In genomic region chr19:7942981-7943443, GRCh38 we compare ENCODE assay signal across 8 cellular contexts. TPM values are rescaled to one million over a fixed set of nuclear protein-coding genes. Genes with fewer than 3 reads are reported as not detected.
DNase-seq lines count a peak whose midpoint lies in the region; ATAC-seq, FAIRE-seq and TF ChIP-seq lines count a peak whose summit lies in the region.

No MANE protein-coding gene starts in this region.

- H3K27me3 ChIP-seq in HUES64 (ENCODE audit: insufficient read depth, low read length) (no peaks in the 10 kb centered on the region), bronchial epithelial cell (ENCODE audit: control insufficient read depth, insufficient read depth, low read length) (no peaks in the 10 kb centered on the region)

- H3K9ac ChIP-seq in HUES64 (ENCODE audit: low read depth, low read length): peak overlapping the region; percentile 99

- DNase-seq in bronchial epithelial cell (ENCODE audit: low read depth) (no peak), NCI-H128 (lab: John Stamatoyannopoulos, UW; ENCODE audit: unreplicated experiment) (no peak)
- no peak for DNase-seq in stimulated activated CD4-positive, alpha-beta T cell treated with anti-CD3 and anti-CD28 coated beads, Interleukin-1b, Interleukin-23, amount 100 ng/mL, for 48 hours
- DNase-seq in activated CD8-positive, alpha-beta memory T cell treated with anti-CD3 and anti-CD28 coated beads for 24 hours: no peak
- no peak for DNase-seq in activated CD4-positive, alpha-beta T cell treated with anti-CD3 and anti-CD28 coated beads, Interleukin-2, amount 50 U/mL, for 48 hours

- TF ChIP-seq CTCF in bronchial epithelial cell (IDR thresholded peaks at IDR 0.05; ENCODE audit: insufficient read depth, low read length, severe bottlenecking): no peak

- ATAC-seq in GM18498 (IDR thresholded peaks at IDR 0.05; ENCODE audit: unreplicated experiment): peak; percentile 21

- 0 out of 2 replicates have a peak, but pooled peaks cover 2% of the 10 kb centered on the region for H3K9me3 ChIP-seq in HUES64 (ENCODE audit: insufficient read depth, low read depth, low read length)
- H3K9me3 ChIP-seq in mesodermal cell (ENCODE audit: control insufficient read depth, low read length): no peaks in the 10 kb centered on the region

- H3K4me1 ChIP-seq in HUES64 (ENCODE audit: insufficient read depth, low read length) (no peaks in the 10 kb centered on the region), mesodermal cell (ENCODE audit: control insufficient read depth, insufficient read depth, low read length, poor library complexity, severe bottlenecking) (peaks cover 5% of the 10 kb centered on the region)

- peaks cover 37% of the 10 kb centered on the region for H3K36me3 ChIP-seq in HUES64 (ENCODE audit: insufficient read depth, low read length)
- H3K36me3 ChIP-seq in bronchial epithelial cell (ENCODE audit: control insufficient read depth, insufficient read depth, low read length): peaks cover 17% of the 10 kb centered on the region
- H3K36me3 ChIP-seq in mesodermal cell (ENCODE audit: control insufficient read depth, insufficient read depth, low read length): peaks cover 31% of the 10 kb centered on the region

- 9% methylated on average over 33 of the region's 33 CpGs for WGBS in HUES64
- WGBS in mesodermal cell (ENCODE audit: insufficient coverage in 2 of 2), 2 experiments: 12 to 21% methylated on average over 18 to 31 of the region's 33 CpGs

- H3K27ac ChIP-seq in HUES64 (ENCODE audit: low read depth, low read length) (peak overlapping the region; percentile 98), mesodermal cell (ENCODE audit: low read depth, low read length, severe bottlenecking) (peak overlapping the region; percentile 98)

- no peak for FAIRE-seq in bronchial epithelial cell (lab: Jason Lieb, UNC)

- H3K4me3 ChIP-seq in HUES64 (ENCODE audit: low read length): peak overlapping the region; percentile 97
- peak overlapping the region; percentile 94 for H3K4me3 ChIP-seq in bronchial epithelial cell (ENCODE audit: low read depth, low read length)
- H3K4me3 ChIP-seq in mesodermal cell (ENCODE audit: extremely low read depth, insufficient read depth, low read length, poor library complexity, severe bottlenecking): peak overlapping the region; percentile 88

RNA-seq across cellular contexts. Expression of gene TIMM44, which starts 0.5 kb away (rescaled TPM):
- polyA plus RNA-seq in HUES64 (2013, experiment 1 of 2): 64.3 TPM
- polyA plus RNA-seq in HUES64 (2013, experiment 2 of 2): 53.5 TPM
- total RNA-seq in bronchial epithelial cell: 96.1 and 146 TPM in 2 replicates
- 40.1 TPM for polyA plus RNA-seq in mesodermal cell (2013, experiment 1 of 2)
- 36.8 TPM for polyA plus RNA-seq in mesodermal cell (2013, experiment 2 of 2)

RNA-seq across cellular contexts. Expression of gene CTXN1, which starts 17.1 kb away (rescaled TPM):
- polyA plus RNA-seq in HUES64 (2013, experiment 1 of 2): 64.0 TPM
- polyA plus RNA-seq in HUES64 (2013, experiment 2 of 2): 68.7 TPM
- 0.26 and 0.77 TPM in 2 replicates for total RNA-seq in bronchial epithelial cell
- polyA plus RNA-seq in mesodermal cell (2013, experiment 1 of 2): 47.8 TPM
- polyA plus RNA-seq in mesodermal cell (2013, experiment 2 of 2): 36.4 TPM

RNA-seq across cellular contexts. Expression of gene SNAPC2, which starts 22.9 kb away (rescaled TPM):
- polyA plus RNA-seq in HUES64 (2013, experiment 1 of 2): 16.9 TPM
- polyA plus RNA-seq in HUES64 (2013, experiment 2 of 2): 22.9 TPM
- 13.4 and 15.9 TPM in 2 replicates for total RNA-seq in bronchial epithelial cell
- polyA plus RNA-seq in mesodermal cell (2013, experiment 1 of 2): 32.0 TPM
- 26.5 TPM for polyA plus RNA-seq in mesodermal cell (2013, experiment 2 of 2)

RNA-seq across cellular contexts. Expression of gene TGFBR3L, which starts 28.4 kb away (rescaled TPM):
- polyA plus RNA-seq in HUES64 (2013, experiment 1 of 2): 0.40 TPM
- 1.5 TPM for polyA plus RNA-seq in HUES64 (2013, experiment 2 of 2)
- 1.8 and 1.9 TPM in 2 replicates for total RNA-seq in bronchial epithelial cell
- polyA plus RNA-seq in mesodermal cell (2013, experiment 1 of 2): 3.5 TPM
- polyA plus RNA-seq in mesodermal cell (2013, experiment 2 of 2): 1.6 TPM

RNA-seq across cellular contexts. Expression of gene MAP2K7, which starts 39.3 kb away (rescaled TPM):
- 29.0 TPM for polyA plus RNA-seq in HUES64 (2013, experiment 1 of 2)
- polyA plus RNA-seq in HUES64 (2013, experiment 2 of 2): 24.5 TPM
- total RNA-seq in bronchial epithelial cell: 10.0 and 11.9 TPM in 2 replicates
- polyA plus RNA-seq in mesodermal cell (2013, experiment 1 of 2): 29.5 TPM
- polyA plus RNA-seq in mesodermal cell (2013, experiment 2 of 2): 25.5 TPM
